ENCODE assay signal across 8 cellular contexts in genomic region chr2:89882880-89883279, GRCh38.
DNase-seq lines count a peak whose midpoint lies in the region; ATAC-seq and TF ChIP-seq lines count a peak whose summit lies in the region.
"Not testable (repeated sequence)": the region's sequence is repeated elsewhere in the genome, so short reads cannot be mapped to it uniquely, and the experiment has no call there.

No MANE protein-coding gene starts in this region.

- not testable (repeated sequence) for H3K4me3 Mint-ChIP-seq in natural killer cell treated with Interleukin-12 subunit alpha and Interleukin-12 subunit beta and Interleukin-15 and Interleukin-18, amount 100 ng/mL, for 72 hours

- not testable (repeated sequence) for DNase-seq in RWPE2 (ENCODE audit: low spot score)
- peak; percentile 8 for DNase-seq in natural killer cell treated with Interleukin-12 subunit alpha and Interleukin-12 subunit beta and Interleukin-15 and Interleukin-18, amount 100 ng/mL, for 72 hours (ENCODE audit: low spot score)

- H3K4me3 ChIP-seq in RWPE2 (ENCODE audit: severe bottlenecking) = not testable (repeated sequence)

- not testable (repeated sequence) for H3K27me3 Mint-ChIP-seq in natural killer cell treated with Interleukin-12 subunit alpha and Interleukin-12 subunit beta and Interleukin-15 and Interleukin-18, amount 100 ng/mL, for 72 hours

- H3K9me3 ChIP-seq in RWPE2 (ENCODE audit: severe bottlenecking) = not testable (repeated sequence)

- TF ChIP-seq CTCF in RWPE2 (IDR thresholded peaks at IDR 0.05; ENCODE audit: poor library complexity, severe bottlenecking) = not testable (repeated sequence)

- H3K9me3 Mint-ChIP-seq in natural killer cell treated with Interleukin-12 subunit alpha and Interleukin-12 subunit beta and Interleukin-15 and Interleukin-18, amount 100 ng/mL, for 72 hours = not testable (repeated sequence)

- ATAC-seq in GM18520 (IDR thresholded peaks at IDR 0.05; ENCODE audit: unreplicated experiment) (peak; percentile 76), GM19351 (IDR thresholded peaks at IDR 0.05; ENCODE audit: unreplicated experiment) (peak; percentile 87), GM21526 (IDR thresholded peaks at IDR 0.05; ENCODE audit: low FRiP score, unreplicated experiment) (peak; percentile 53), HG02642 (IDR thresholded peaks at IDR 0.05; ENCODE audit: poor library complexity, unreplicated experiment) (peak; percentile 48), HG02973 (IDR thresholded peaks at IDR 0.05; ENCODE audit: unreplicated experiment) (peak; percentile 80), HG03442 (IDR thresholded peaks at IDR 0.05; ENCODE audit: unreplicated experiment) (peak; percentile 91), RWPE2 (ENCODE audit: low read depth) (peak; percentile 51; the same call in 1 of the 3 replicates)
- peak in 1 of 2 donors; percentile 36 for ATAC-seq in natural killer cell treated with Interleukin-12 subunit alpha and Interleukin-12 subunit beta and Interleukin-15 and Interleukin-18, amount 100 ng/mL, for 72 hours

- H3K27me3 ChIP-seq in RWPE2 (ENCODE audit: insufficient read depth, poor library complexity, severe bottlenecking) = not testable (repeated sequence)

- H3K36me3 Mint-ChIP-seq in natural killer cell treated with Interleukin-12 subunit alpha and Interleukin-12 subunit beta and Interleukin-15 and Interleukin-18, amount 100 ng/mL, for 72 hours = not testable (repeated sequence)

- not testable (repeated sequence) for H3K36me3 ChIP-seq in RWPE2 (ENCODE audit: low read depth)

- not testable (repeated sequence) for H3K4me1 ChIP-seq in RWPE2 (ENCODE audit: insufficient read depth, poor library complexity, severe bottlenecking)

- not testable (repeated sequence) for H3K4me1 Mint-ChIP-seq in natural killer cell treated with Interleukin-12 subunit alpha and Interleukin-12 subunit beta and Interleukin-15 and Interleukin-18, amount 100 ng/mL, for 72 hours (ENCODE audit: low read depth in 2 of 2)

- H3K27ac ChIP-seq in RWPE2 (ENCODE audit: poor library complexity, severe bottlenecking) = not testable (repeated sequence)

- not testable (repeated sequence) for H3K27ac Mint-ChIP-seq in natural killer cell treated with Interleukin-12 subunit alpha and Interleukin-12 subunit beta and Interleukin-15 and Interleukin-18, amount 100 ng/mL, for 72 hours
